Comparison of ENCODE assay signal across 12 cellular contexts in the genomic region with DNA sequence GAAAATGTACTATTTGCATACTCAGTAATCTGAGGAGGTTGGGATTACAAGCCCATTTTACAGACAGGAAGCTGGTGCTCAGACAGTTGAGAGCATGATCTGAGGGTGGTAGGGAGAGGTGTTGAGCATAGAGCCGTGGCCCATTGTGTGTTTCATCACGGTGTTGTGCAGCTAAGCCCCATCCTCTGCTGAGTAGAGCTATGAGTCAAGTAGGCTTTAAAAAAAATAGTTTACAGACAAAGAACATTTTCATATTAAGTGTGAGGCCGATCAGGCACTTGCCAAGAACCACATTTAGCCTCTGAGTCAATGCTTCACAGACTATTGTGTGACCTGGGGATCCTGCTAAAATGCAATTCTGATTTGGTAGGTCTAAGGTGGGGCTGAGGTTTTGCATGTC. TPM values are rescaled to one million over a fixed set of nuclear protein-coding genes. Genes with fewer than 3 reads are reported as not detected.
DNase-seq lines count a peak whose midpoint lies in the region; ATAC-seq and TF ChIP-seq lines count a peak whose summit lies in the region.
"Had no signal": no experiment of that assay in that cellular context is flagged by ENCODE, and none has a peak within 500 bp of the region (broad histone marks: within the 10 kb centered on the region; RNA-seq: fewer than 3 reads in every experiment).

No MANE protein-coding gene starts in this region.

- no peaks in the 10 kb centered on the region for H3K27me3 Mint-ChIP-seq in effector memory CD8-positive, alpha-beta T cell
- no peaks in the 10 kb centered on the region for H3K27me3 Mint-ChIP-seq in natural killer cell (ENCODE audit: low read depth in 2 of 2)

- CTCF ChIA-PET in HEK293T (lab: Yijun Ruan, JAX): no interaction called here

- no peaks in the 10 kb centered on the region for H3K9me3 Mint-ChIP-seq in effector memory CD8-positive, alpha-beta T cell
- no peaks in the 10 kb centered on the region for H3K9me3 Mint-ChIP-seq in natural killer cell
- H3K9me3 Mint-ChIP-seq: T-helper 2 cell treated with Interferon-gamma antibody and Interleukin-4, amounts not matched to agents 5 μg/mL and 100 μg/mL, for 36 hours had no signal

- ATAC-seq in HG03442 (IDR thresholded peaks at IDR 0.05; ENCODE audit: unreplicated experiment) (peak; percentile 54), natural killer cell (peak; percentile 89 to 94 (median 89)), GM21526 (IDR thresholded peaks at IDR 0.05; ENCODE audit: low FRiP score, unreplicated experiment) (no peak)
- peak; percentile 37 for ATAC-seq in effector memory CD8-positive, alpha-beta T cell (replicated peaks)

- DNase-seq in ELR (ENCODE audit: low read depth) (peak; percentile 32), natural killer cell (no peak), DMS153 treated with DMSO at 0.1 percent for 48 hours (lab: John Stamatoyannopoulos, UW; ENCODE audit: unreplicated experiment) (no peak), HEK293T (ENCODE audit: extremely low spot score) (no peak)
- no peak for DNase-seq in effector memory CD8-positive, alpha-beta T cell
- DNase-seq: effector CD4-positive, alpha-beta T cell; H7; NCI-H1105 treated with DMSO at 0.1 percent for 48 hours; NCI-H774 had no signal

- H3K4me1 Mint-ChIP-seq in effector memory CD8-positive, alpha-beta T cell (ENCODE audit: low read depth in 2 of 2): peaks cover 39 to 43% of the 10 kb centered on the region in 2 donors
- H3K4me1 Mint-ChIP-seq in natural killer cell: peaks cover 56 to 65% of the 10 kb centered on the region in 2 donors

- no peak for TF ChIP-seq CTCF in natural killer cell (IDR thresholded peaks at IDR 0.05)

- no peak overlapping the region for H3K4me3 Mint-ChIP-seq in effector memory CD8-positive, alpha-beta T cell
- peak overlapping the region; percentile 55 for H3K4me3 Mint-ChIP-seq in natural killer cell
- H3K4me3 Mint-ChIP-seq: T-helper 2 cell treated with Interferon-gamma antibody and Interleukin-4, amounts not matched to agents 5 μg/mL and 100 μg/mL, for 36 hours had no signal

- peaks cover 11% of the 10 kb centered on the region for H3K36me3 Mint-ChIP-seq in effector memory CD8-positive, alpha-beta T cell (ENCODE audit: insufficient read depth)
- H3K36me3 Mint-ChIP-seq in natural killer cell: no peaks in the 10 kb centered on the region

- peak overlapping the region; percentile 3 to 4 for H3K27ac Mint-ChIP-seq in effector memory CD8-positive, alpha-beta T cell
- H3K27ac Mint-ChIP-seq in natural killer cell: peak overlapping the region; percentile 39 to 51
- H3K27ac Mint-ChIP-seq: T-helper 2 cell treated with Interferon-gamma antibody and Interleukin-4, amounts not matched to agents 5 μg/mL and 100 μg/mL, for 36 hours had no signal

- POLR2A ChIA-PET in HEK293T (lab: Yijun Ruan, JAX): no interaction called here

- intact Hi-C loops in natural killer cell (cut with micrococcal nuclease): loop anchor here (2.0 kb wide), 1 partner anchor 22 kb away; a partner anchor contains a TSS

TF ChIP-seq in HEK293T, 16 proteins besides CTCF, POLR2A, EP300 and RAD21:
- TF ChIP-seq, protein P1, sequence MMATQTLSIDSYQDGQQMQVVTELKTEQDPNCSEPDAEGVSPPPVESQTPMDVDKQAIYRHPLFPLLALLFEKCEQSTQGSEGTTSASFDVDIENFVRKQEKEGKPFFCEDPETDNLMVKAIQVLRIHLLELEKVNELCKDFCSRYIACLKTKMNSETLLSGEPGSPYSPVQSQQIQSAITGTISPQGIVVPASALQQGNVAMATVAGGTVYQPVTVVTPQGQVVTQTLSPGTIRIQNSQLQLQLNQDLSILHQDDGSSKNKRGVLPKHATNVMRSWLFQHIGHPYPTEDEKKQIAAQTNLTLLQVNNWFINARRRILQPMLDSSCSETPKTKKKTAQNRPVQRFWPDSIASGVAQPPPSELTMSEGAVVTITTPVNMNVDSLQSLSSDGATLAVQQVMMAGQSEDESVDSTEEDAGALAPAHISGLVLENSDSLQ (IDR thresholded peaks at IDR 0.05): no peak
- no peak for TF ChIP-seq ZNF384 (IDR thresholded peaks at IDR 0.05)
- no peak for TF ChIP-seq LEF1 (IDR thresholded peaks at IDR 0.05; ENCODE audit: borderline replicate concordance)
- TF ChIP-seq SUZ12 (IDR thresholded peaks at IDR 0.05): no peak
- no peak for TF ChIP-seq FOXK2 (IDR thresholded peaks at IDR 0.05)
- no peak for TF ChIP-seq SP1 (IDR thresholded peaks at IDR 0.05)
- no peak for TF ChIP-seq BHLHE40 (IDR thresholded peaks at IDR 0.05; ENCODE audit: borderline replicate concordance)
- TF ChIP-seq FOXM1 (IDR thresholded peaks at IDR 0.05; ENCODE audit: borderline replicate concordance): no peak
- TF ChIP-seq CTBP1 (IDR thresholded peaks at IDR 0.05; ENCODE audit: borderline replicate concordance): no peak
- TF ChIP-seq HDGF (IDR thresholded peaks at IDR 0.05; ENCODE audit: borderline replicate concordance): no peak
- no peak for TF ChIP-seq NFRKB (IDR thresholded peaks at IDR 0.05)
- TF ChIP-seq TARDBP (IDR thresholded peaks at IDR 0.05): no peak
- TF ChIP-seq ARNT (IDR thresholded peaks at IDR 0.05): no peak
- TF ChIP-seq FOXA1 (IDR thresholded peaks at IDR 0.05): no peak

RNA-seq across cellular contexts. Expression of a gene that starts 22.0 kb away (rescaled TPM):
- 10 to 100 TPM; 36.0 to 47.3 (median 46.9) TPM for total RNA-seq in natural killer cell

RNA-seq across cellular contexts. Expression of a gene that starts 22.4 kb away (rescaled TPM):
- total RNA-seq in natural killer cell: 10 to 100 TPM; 37.6 to 42.4 (median 39.1) TPM
